In genomic region chr1:65042467-65042866, GRCh38 we compare ENCODE assay signal across 21 cellular contexts.
DNase-seq lines count a peak whose midpoint lies in the region; ATAC-seq, FAIRE-seq and TF ChIP-seq lines count a peak whose summit lies in the region.
"Had no signal": no experiment of that assay in that cellular context is flagged by ENCODE, and none has a peak within 500 bp of the region (broad histone marks: within the 10 kb centered on the region; RNA-seq: fewer than 3 reads in every experiment).

No MANE protein-coding gene starts in this region.

- no peak overlapping the region for H3K4me3 Mint-ChIP-seq in activated CD4-positive, alpha-beta T cell treated with anti-CD3 and anti-CD28 coated beads for 36 hours
- no peak overlapping the region for H3K4me3 Mint-ChIP-seq in activated CD8-positive, alpha-beta T cell treated with anti-CD3 and anti-CD28 coated beads, Interleukin-2, amount 10 ng/mL, durations not matched to agents 7 days and 5 days
- H3K4me3 Mint-ChIP-seq: B cell; CD4-positive, CD25-positive, alpha-beta regulatory T cell; CD8-positive, alpha-beta T cell; GM23338; H9 had no signal

- in situ Hi-C loops in GM12878 (cut with MboI), result loop anchor here (25.0 kb wide), 2 partner anchors 355 to 780 kb away; no protein-coding TSS in a partner anchor

- no peaks in the 10 kb centered on the region for H4K20me1 ChIP-seq in GM12878 (ENCODE audit: control insufficient read depth, insufficient read depth)

- H3K9me3 Mint-ChIP-seq in activated CD4-positive, alpha-beta T cell treated with anti-CD3 and anti-CD28 coated beads for 36 hours (ENCODE audit: low read depth), result no peaks in the 10 kb centered on the region
- no peaks in the 10 kb centered on the region for H3K9me3 Mint-ChIP-seq in activated CD8-positive, alpha-beta T cell treated with anti-CD3 and anti-CD28 coated beads, Interleukin-2, amount 10 ng/mL, durations not matched to agents 7 days and 5 days (ENCODE audit: insufficient read depth)
- H3K9me3 Mint-ChIP-seq: CD4-positive, CD25-positive, alpha-beta regulatory T cell; CD8-positive, alpha-beta T cell; GM23338; H9 had no signal

- no peak overlapping the region for H3K9ac ChIP-seq in GM12878 (ENCODE audit: control insufficient read depth, insufficient read depth, low read length)
- H3K9ac ChIP-seq: BLaER1 had no signal

- no peak for TF ChIP-seq RAD21 in GM12878 (IDR thresholded peaks at IDR 0.05; ENCODE audit: insufficient read depth, low read depth, low read length)

- peak; percentile 74 for ATAC-seq in activated CD4-positive, alpha-beta T cell treated with anti-CD3 and anti-CD28 coated beads for 36 hours
- ATAC-seq in HG02610 (IDR thresholded peaks at IDR 0.05; ENCODE audit: unreplicated experiment) (peak; percentile 36), GM12878 (no peak), HG03108 (IDR thresholded peaks at IDR 0.05; ENCODE audit: unreplicated experiment) (no peak)
- ATAC-seq in activated CD8-positive, alpha-beta T cell treated with anti-CD3 and anti-CD28 coated beads, Interleukin-2, amount 10 ng/mL, durations not matched to agents 7 days and 5 days, result no peak
- ATAC-seq: CD8-positive, alpha-beta T cell; GM23338; HCT116 had no signal

- H3K4me2 ChIP-seq in GM12878 (ENCODE audit: control insufficient read depth, insufficient read depth), result no peak overlapping the region
- H3K4me2 ChIP-seq: BLaER1, GM23338 had no signal

- CTCF ChIA-PET in activated CD4-positive, alpha-beta T cell treated with anti-CD3 and anti-CD28 coated beads for 36 hours (lab: Charles Lee), result interaction anchor here (1.1 to 1.3 kb wide), 2 partner anchors 21 to 32 kb away, joined by 3 to 4 read pairs; no protein-coding TSS in a partner anchor
- CTCF ChIA-PET in GM12878 (lab: Yijun Ruan, JAX), result interaction anchor here (0.6 kb wide), 1 partner anchor 1261 kb away, joined by 3 read pairs; no protein-coding TSS in a partner anchor
- CTCF ChIA-PET in activated CD8-positive, alpha-beta T cell treated with anti-CD3 and anti-CD28 coated beads, Interleukin-2, amount 10 ng/mL, durations not matched to agents 7 days and 5 days (lab: Charles Lee), result no interaction called here

- no peak for TF ChIP-seq EP300 in GM12878 (IDR thresholded peaks at IDR 0.05; ENCODE audit: borderline replicate concordance in 1 of 2, control insufficient read depth in 1 of 2, low read depth in 2 of 2, low read length in 2 of 2)

- H3K27ac ChIP-seq in GM12878 (ENCODE audit: control insufficient read depth, insufficient read depth), result no peak overlapping the region
- H3K27ac ChIP-seq: 22Rv1, BLaER1, C4-2B had no signal

- POLR2A ChIA-PET in activated CD4-positive, alpha-beta T cell treated with anti-CD3 and anti-CD28 coated beads for 36 hours (lab: Charles Lee), result no interaction called here
- POLR2A ChIA-PET in GM12878 (lab: Charles Lee), result no interaction called here
- POLR2A ChIA-PET in activated CD8-positive, alpha-beta T cell treated with anti-CD3 and anti-CD28 coated beads, Interleukin-2, amount 10 ng/mL, durations not matched to agents 7 days and 5 days (lab: Charles Lee), result no interaction called here

- H3K27ac Mint-ChIP-seq in activated CD4-positive, alpha-beta T cell treated with anti-CD3 and anti-CD28 coated beads for 36 hours, result no peak overlapping the region
- H3K27ac Mint-ChIP-seq in activated CD8-positive, alpha-beta T cell treated with anti-CD3 and anti-CD28 coated beads, Interleukin-2, amount 10 ng/mL, durations not matched to agents 7 days and 5 days, result no peak overlapping the region
- H3K27ac Mint-ChIP-seq: B cell; CD8-positive, alpha-beta T cell; GM23338; H9 had no signal

- no peaks in the 10 kb centered on the region for H3K27me3 Mint-ChIP-seq in activated CD4-positive, alpha-beta T cell treated with anti-CD3 and anti-CD28 coated beads for 36 hours
- no peaks in the 10 kb centered on the region for H3K27me3 Mint-ChIP-seq in activated CD8-positive, alpha-beta T cell treated with anti-CD3 and anti-CD28 coated beads, Interleukin-2, amount 10 ng/mL, durations not matched to agents 7 days and 5 days (ENCODE audit: low read depth)
- H3K27me3 Mint-ChIP-seq: B cell; CD4-positive, CD25-positive, alpha-beta regulatory T cell had no signal

- H3K36me3 Mint-ChIP-seq in activated CD4-positive, alpha-beta T cell treated with anti-CD3 and anti-CD28 coated beads for 36 hours (ENCODE audit: low read depth), result no peaks in the 10 kb centered on the region
- H3K36me3 Mint-ChIP-seq in activated CD8-positive, alpha-beta T cell treated with anti-CD3 and anti-CD28 coated beads, Interleukin-2, amount 10 ng/mL, durations not matched to agents 7 days and 5 days (ENCODE audit: low read depth), result no peaks in the 10 kb centered on the region
- H3K36me3 Mint-ChIP-seq: CD8-positive, alpha-beta T cell had no signal

- intact Hi-C loops in activated CD4-positive, alpha-beta T cell treated with anti-CD3 and anti-CD28 coated beads for 36 hours (cut with DNase I, micrococcal nuclease), result loop anchor here (5.0 to 10.0 kb wide), 4 partner anchors 40 to 358 kb away; no protein-coding TSS in a partner anchor
- intact Hi-C loops in GM12878 (cut with micrococcal nuclease; ENCODE audit: unreplicated experiment), result loop anchor here (5.0 kb wide), 2 partner anchors 180 to 210 kb away; no protein-coding TSS in a partner anchor

- DNase-seq in activated CD4-positive, alpha-beta T cell treated with anti-CD3 and anti-CD28 coated beads for 36 hours, result no peak
- no peak for DNase-seq in activated CD4-positive, alpha-beta T cell treated with anti-CD3 and anti-CD28 coated beads, Interleukin-2, amount 50 U/mL, for 1 hour
- no peak for DNase-seq in GM12878 (ENCODE audit: low read depth, low spot score)
- no peak for DNase-seq in activated CD8-positive, alpha-beta T cell treated with anti-CD3 and anti-CD28 coated beads, Interleukin-2, amount 10 ng/mL, durations not matched to agents 7 days and 5 days
- DNase-seq: Caco-2; CD4-positive, CD25-positive, alpha-beta regulatory T cell; CD8-positive, alpha-beta T cell; DMS153; DND-41; H9 had no signal

- TF ChIP-seq POLR2A in GM12878 (IDR thresholded peaks at IDR 0.05; ENCODE audit: low read depth, low read length), result no peak

- no peak overlapping the region for H2AFZ ChIP-seq in GM12878 (ENCODE audit: control insufficient read depth, low read depth, low read length)
- H2AFZ ChIP-seq: GM23338 had no signal

- TF ChIP-seq CTCF in GM12878 (IDR thresholded peaks at IDR 0.05 in 2 of 3, conservative IDR thresholded peaks at IDR 0.05 in 1 of 3; ENCODE audit: control insufficient read depth in 2 of 3, extremely low read depth in 1 of 3, insufficient read depth in 1 of 3, low read depth in 3 of 3, low read length in 3 of 3), result no peak

- RAD21 ChIA-PET in GM12878 (lab: Charles Lee; ENCODE audit: unreplicated experiment), result no interaction called here

- SMC1A ChIA-PET in GM12878 (lab: Charles Lee; ENCODE audit: uncharacterized antibody, unreplicated experiment), result no interaction called here

- no peaks in the 10 kb centered on the region for H3K79me2 ChIP-seq in GM12878 (ENCODE audit: control insufficient read depth, insufficient read depth, low read length)

- no peaks in the 10 kb centered on the region for H3K9me3 ChIP-seq in GM12878 (replicated peaks; ENCODE audit: control insufficient read depth, insufficient read depth, low read length)
- H3K9me3 ChIP-seq: BLaER1, Caco-2 had no signal

- no peaks in the 10 kb centered on the region; the same call in 1 of the 2 replicates for H3K4me1 ChIP-seq in GM12878 (ENCODE audit: control insufficient read depth, insufficient read depth, low read length)
- H3K4me1 ChIP-seq: Caco-2 had no signal

- 25% methylated on average over 4 of the region's 4 CpGs for WGBS in GM12878 (ENCODE audit: insufficient coverage, insufficient replicate concordance, low lambda C conversion rate, missing lambda C conversion rate)

- H3K4me3 ChIP-seq in GM12878, result no peak overlapping the region
- H3K4me3 ChIP-seq: BLaER1, GM23338 had no signal

- H3K27me3 ChIP-seq in GM12878 (replicated peaks in 1 of 2; ENCODE audit: control insufficient read depth in 2 of 2, insufficient read depth in 2 of 2, low read length in 1 of 2), result no peaks in the 10 kb centered on the region
- H3K27me3 ChIP-seq: BLaER1 had no signal

- H3K4me1 Mint-ChIP-seq in activated CD4-positive, alpha-beta T cell treated with anti-CD3 and anti-CD28 coated beads for 36 hours, result peaks cover 25% of the 10 kb centered on the region
- peaks cover 7% of the 10 kb centered on the region for H3K4me1 Mint-ChIP-seq in activated CD8-positive, alpha-beta T cell treated with anti-CD3 and anti-CD28 coated beads, Interleukin-2, amount 10 ng/mL, durations not matched to agents 7 days and 5 days (ENCODE audit: low read depth)
- H3K4me1 Mint-ChIP-seq: GM23338, H9 had no signal

- no peaks in the 10 kb centered on the region for H3K36me3 ChIP-seq in GM12878 (ENCODE audit: control insufficient read depth in 2 of 2, insufficient read depth in 2 of 2, low read length in 1 of 2)
- H3K36me3 ChIP-seq: BLaER1 had no signal

- BruUV-seq in GM12878 (replicated peaks; lab: Mats Ljungman, UMichigan), result no TSS peak

- FAIRE-seq in GM12878 (lab: Jason Lieb, UNC), result peak; percentile 35
- FAIRE-seq: A204.1, G401.6, GM19239 had no signal

TF ChIP-seq in GM12878, 131 proteins besides CTCF, POLR2A, EP300 and RAD21 (continues in another document):
- TF ChIP-seq CHD1 (IDR thresholded peaks at IDR 0.05; ENCODE audit: low read depth, low read length) (no peak), HDAC6 (IDR thresholded peaks at IDR 0.05; ENCODE audit: unreplicated experiment) (no peak), ZNF622 (IDR thresholded peaks at IDR 0.05) (no peak), RBBP5 (conservative IDR thresholded peaks at IDR 0.05) (no peak), MYC (IDR thresholded peaks at IDR 0.05; ENCODE audit: insufficient read depth, insufficient read length, insufficient replicate concordance, low read length, severe bottlenecking) (no peak), CREB1 (IDR thresholded peaks at IDR 0.05; ENCODE audit: low read depth) (no peak), PAX8 (IDR thresholded peaks at IDR 0.05) (no peak), HCFC1 (IDR thresholded peaks at IDR 0.05; ENCODE audit: low read length) (no peak), USF2 (IDR thresholded peaks at IDR 0.05; ENCODE audit: borderline replicate concordance, low read depth, low read length) (no peak), ETV6 (conservative IDR thresholded peaks at IDR 0.05 in 1 of 2, IDR thresholded peaks at IDR 0.05 in 1 of 2; ENCODE audit: borderline replicate concordance in 1 of 2, low read depth in 1 of 2) (no peak), BCL11A (IDR thresholded peaks at IDR 0.05; ENCODE audit: low read depth, low read length) (no peak)

Comparison
In these comparisons a context has a peak if more than half of its experiments do, and no peak if none do; other contexts are left out.
1. ATAC-seq: peak in activated CD4-positive, alpha-beta T cell treated with anti-CD3 and anti-CD28 coated beads for 36 hours (single experiment) and HG02610 (single experiment); none in GM12878 (single experiment), HG03108 (single experiment) and activated CD8-positive, alpha-beta T cell treated with anti-CD3 and anti-CD28 coated beads, Interleukin-2, amount 10 ng/mL, durations not matched to agents 7 days and 5 days (single experiment).